In the genomic region with DNA sequence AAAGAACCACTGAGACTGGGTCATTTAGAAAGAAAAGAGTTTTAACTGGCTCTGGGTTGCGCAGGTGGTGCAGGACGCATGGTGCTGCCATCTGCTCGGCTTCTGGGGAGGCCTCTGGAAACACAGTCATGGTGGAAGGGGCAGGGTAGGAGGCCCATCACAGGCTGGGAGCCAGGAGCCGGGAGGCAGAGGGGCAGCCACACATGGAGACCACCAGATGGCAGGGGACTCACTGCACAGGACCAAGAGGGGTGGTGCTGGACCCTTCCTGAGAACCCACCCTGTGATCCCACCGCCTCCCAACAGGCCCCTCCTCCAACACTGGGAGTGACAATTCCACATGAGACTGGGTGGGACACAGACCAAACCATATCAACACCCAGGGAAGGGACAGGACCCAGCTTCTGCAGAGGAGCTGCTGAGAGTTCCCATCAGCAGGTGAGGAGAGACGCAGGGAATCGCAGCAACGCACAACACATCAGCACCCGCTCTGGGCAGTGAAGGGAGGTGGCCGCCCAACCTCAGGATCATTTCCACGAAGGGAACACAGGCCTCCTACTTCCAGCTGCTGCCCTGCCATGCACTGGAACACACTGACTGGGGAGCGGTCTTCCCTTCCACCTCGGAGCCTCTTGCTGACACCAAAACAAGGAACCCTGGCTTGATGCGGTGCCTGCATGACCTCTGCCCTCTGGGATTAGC, we compare ENCODE assay signal across 17 cellular contexts.
DNase-seq lines count a peak whose midpoint lies in the region; ATAC-seq, FAIRE-seq and TF ChIP-seq lines count a peak whose summit lies in the region.
"Had no signal": no experiment of that assay in that cellular context is flagged by ENCODE, and none has a peak within 500 bp of the region (broad histone marks: within the 10 kb centered on the region; RNA-seq: fewer than 3 reads in every experiment).

No MANE protein-coding gene starts in this region.

- peaks cover 0 to 34% of the 10 kb centered on the region in 2 experiments; a peak in 2 of 4 replicates for H3K4me1 ChIP-seq in SK-N-SH (ENCODE audit: control insufficient read depth in 1 of 2, insufficient read depth in 2 of 2, low read depth in 1 of 2, low read length in 1 of 2)
- no peaks in the 10 kb centered on the region for H3K4me1 ChIP-seq in mesendoderm (ENCODE audit: control insufficient read depth, low read depth, low read length)
- H3K4me1 ChIP-seq in transverse colon = peaks cover 0 to 4% (median 0%) of the 10 kb centered on the region in 4 donors

- H3K4me3 ChIP-seq in SK-N-SH (ENCODE audit: low read depth in 2 of 2, low read length in 1 of 2) = no peak overlapping the region
- no peak overlapping the region for H3K4me3 ChIP-seq in bronchial epithelial cell (ENCODE audit: low read depth, low read length)
- H3K4me3 ChIP-seq in mesendoderm (ENCODE audit: low read length) = no peak overlapping the region
- H3K4me3 ChIP-seq in transverse colon = no peak overlapping the region
- H3K4me3 ChIP-seq: BLaER1 treated with 17β-estradiol and CSF1 and Interleukin-3, amounts not matched to agents 10 nM and 100 nM had no signal

- CTCF ChIA-PET in SK-N-SH (lab: Yijun Ruan, JAX) = interaction anchor here (0.9 to 4.2 kb wide), 11 partner anchors 34 to 828 kb away, joined by 3 to 58 read pairs (median 8); no protein-coding TSS in a partner anchor

- peak; percentile 60 for FAIRE-seq in bronchial epithelial cell (lab: Jason Lieb, UNC)
- FAIRE-seq: GM19239, HepG2, HTR-8/SVneo had no signal

- WGBS in SK-N-SH (ENCODE audit: low lambda C conversion rate) = 85% methylated on average over 13 of the region's 14 CpGs
- no CpG with 5 or more reads among the region's 14 CpGs for WGBS in mesendoderm (ENCODE audit: extremely low coverage, insufficient coverage, low lambda C conversion rate)
- 82 to 91% methylated on average over 2 to 14 of the region's 14 CpGs for WGBS in transverse colon (ENCODE audit: low coverage in 1 of 2), 2 donors

- no peak overlapping the region for H4K8ac ChIP-seq in mesendoderm (ENCODE audit: low read depth, low read length)

- no peak overlapping the region for H2BK5ac ChIP-seq in mesendoderm (ENCODE audit: low read length)

- peak overlapping the region; percentile 5 for H3K56ac ChIP-seq in mesendoderm (ENCODE audit: low read length)

- no peaks in the 10 kb centered on the region for H3K9me3 Mint-ChIP-seq in stimulated activated memory B cell treated with anti-CD40 and anti-IgM and Interleukin-4, amounts not matched to agents 10 μg/mL and 1 μg/mL and 100 μg/mL, for 72 hours

- H3F3A ChIP-seq in SK-N-SH (replicated peaks; ENCODE audit: insufficient read depth) = no peaks in the 10 kb centered on the region

- in situ Hi-C loops in transverse colon (cut with MboI; ENCODE audit: low pct_ligation_motif_present in 1 of 4, low pct_unique_long_range_greater_than_20kb in 1 of 4, low sequenced_read_pairs in 3 of 4) = loop anchor here in 3 of 4 donors (10.0 to 25.0 kb wide), 3 partner anchors 689 to 832 kb away; no protein-coding TSS in a partner anchor

- H2AK5ac ChIP-seq in mesendoderm (ENCODE audit: low read length) = no peak overlapping the region

- intact Hi-C loops in transverse colon (cut with DNase I; ENCODE audit: low total_unique reads) = no loop called here

- DNase-seq in SK-N-SH (no peak), bronchial epithelial cell (ENCODE audit: low read depth) (no peak), mesendoderm (no peak), NCI-H2107 treated with DMSO at 0.1 percent for 48 hours (lab: John Stamatoyannopoulos, UW; ENCODE audit: unreplicated experiment) (no peak), transverse colon (no peak)
- DNase-seq in stimulated activated CD4-positive, alpha-beta T cell treated with anti-CD3 and anti-CD28 coated beads, Interleukin-12 subunit alpha, Interleukin-12 subunit beta, amount 100 ng/mL, for 4 hours = no peak
- DNase-seq: AML-193; CD4-positive, CD25-positive, alpha-beta regulatory T cell; DMS53; GF-D8 had no signal

- H2BK120ac ChIP-seq in mesendoderm (ENCODE audit: low read depth, low read length) = no peak overlapping the region

- H3K9me3 ChIP-seq in SK-N-SH = no peaks in the 10 kb centered on the region
- H3K9me3 ChIP-seq in transverse colon = no peaks in the 10 kb centered on the region
- H3K9me3 ChIP-seq: BLaER1 treated with 17β-estradiol and CSF1 and Interleukin-3, amounts not matched to agents 10 nM and 100 nM had no signal

- H3K27me3 Mint-ChIP-seq in stimulated activated memory B cell treated with anti-CD40 and anti-IgM and Interleukin-4, amounts not matched to agents 10 μg/mL and 1 μg/mL and 100 μg/mL, for 72 hours = peaks cover 46% of the 10 kb centered on the region
- H3K27me3 Mint-ChIP-seq: CD4-positive, CD25-positive, alpha-beta regulatory T cell had no signal

- H3K79me1 ChIP-seq in mesendoderm (ENCODE audit: low read length) = no peaks in the 10 kb centered on the region

- H3K4me1 Mint-ChIP-seq in stimulated activated memory B cell treated with anti-CD40 and anti-IgM and Interleukin-4, amounts not matched to agents 10 μg/mL and 1 μg/mL and 100 μg/mL, for 72 hours = no peaks in the 10 kb centered on the region
- H3K4me1 Mint-ChIP-seq: CD4-positive, CD25-positive, alpha-beta regulatory T cell had no signal

- no peak overlapping the region for H2BK15ac ChIP-seq in mesendoderm (replicated peaks; ENCODE audit: low read depth)

- H3K36me3 ChIP-seq in SK-N-SH (replicated peaks in 1 of 2; ENCODE audit: control insufficient read depth in 1 of 2, insufficient read depth in 2 of 2, low read length in 1 of 2) (no peaks in the 10 kb centered on the region), bronchial epithelial cell (ENCODE audit: control insufficient read depth, insufficient read depth, low read length) (no peaks in the 10 kb centered on the region), mesendoderm (ENCODE audit: control insufficient read depth, insufficient read depth, low read length) (no peaks in the 10 kb centered on the region), transverse colon (no peaks in the 10 kb centered on the region)
- H3K36me3 ChIP-seq: BLaER1 treated with 17β-estradiol and CSF1 and Interleukin-3, amounts not matched to agents 10 nM and 100 nM had no signal

- H3K79me2 ChIP-seq in SK-N-SH (ENCODE audit: insufficient read depth) (no peaks in the 10 kb centered on the region), mesendoderm (ENCODE audit: control insufficient read depth, insufficient read depth, low read length) (no peaks in the 10 kb centered on the region)

- no peaks in the 10 kb centered on the region for H3K36me3 Mint-ChIP-seq in stimulated activated memory B cell treated with anti-CD40 and anti-IgM and Interleukin-4, amounts not matched to agents 10 μg/mL and 1 μg/mL and 100 μg/mL, for 72 hours
- H3K36me3 Mint-ChIP-seq: CD4-positive, CD25-positive, alpha-beta regulatory T cell had no signal

- H4K5ac ChIP-seq in mesendoderm (ENCODE audit: low read length) = no peak overlapping the region

- no peaks in the 10 kb centered on the region for H3K9me2 ChIP-seq in SK-N-SH

- TF ChIP-seq CTCF in SK-N-SH (IDR thresholded peaks at IDR 0.05) = no peak
- no peak for TF ChIP-seq CTCF in bronchial epithelial cell (IDR thresholded peaks at IDR 0.05; ENCODE audit: insufficient read depth, low read length, severe bottlenecking)
- no peak for TF ChIP-seq CTCF in transverse colon (IDR thresholded peaks at IDR 0.05)

- POLR2A ChIA-PET in SK-N-SH (lab: Yijun Ruan, JAX) = no interaction called here

- H3K18ac ChIP-seq in mesendoderm (ENCODE audit: low read length) = no peak overlapping the region

- H3K27me3 ChIP-seq in SK-N-SH (ENCODE audit: insufficient read depth) (no peaks in the 10 kb centered on the region), bronchial epithelial cell (ENCODE audit: control insufficient read depth, insufficient read depth, low read length) (no peaks in the 10 kb centered on the region), mesendoderm (ENCODE audit: insufficient read depth, low read length, poor library complexity) (no peaks in the 10 kb centered on the region), transverse colon (no peaks in the 10 kb centered on the region)

- H3K9ac ChIP-seq in SK-N-SH (no peak overlapping the region), mesendoderm (ENCODE audit: low read length) (no peak overlapping the region)

- ATAC-seq in SK-N-SH treated with all-trans-retinoic acid at 6 μM for 48 hours = no peak
- ATAC-seq in stimulated activated memory B cell treated with anti-CD40 and anti-IgM and Interleukin-4, amounts not matched to agents 10 μg/mL and 1 μg/mL and 100 μg/mL, for 72 hours = peak; percentile 21
- ATAC-seq: HepG2 had no signal

- no peak overlapping the region for H3K27ac ChIP-seq in SK-N-SH (ENCODE audit: low read depth in 2 of 2, low read length in 1 of 2)
- H3K27ac ChIP-seq in mesendoderm (ENCODE audit: low read depth, low read length) = no peak overlapping the region
- no peak overlapping the region for H3K27ac ChIP-seq in transverse colon
- H3K27ac ChIP-seq: 22Rv1; BLaER1 treated with 17β-estradiol and CSF1 and Interleukin-3, amounts not matched to agents 10 nM and 100 nM had no signal

- no peak for TF ChIP-seq POLR2A in transverse colon (IDR thresholded peaks at IDR 0.05)

- no peak overlapping the region for H3K4ac ChIP-seq in mesendoderm (ENCODE audit: low read depth, low read length)

- H3K4me2 ChIP-seq in SK-N-SH = no peak overlapping the region
- H3K4me2 ChIP-seq in mesendoderm (ENCODE audit: low read length) = no peak overlapping the region

- no peak for TF ChIP-seq RAD21 in SK-N-SH (IDR thresholded peaks at IDR 0.05; ENCODE audit: low read length)

- no peak overlapping the region for H3K23ac ChIP-seq in mesendoderm (ENCODE audit: low read length)

- H2AFZ ChIP-seq in SK-N-SH (ENCODE audit: low read depth) = peak overlapping the region; percentile 30; the same call in 1 of the 2 replicates

- H3K4me3 Mint-ChIP-seq in stimulated activated memory B cell treated with anti-CD40 and anti-IgM and Interleukin-4, amounts not matched to agents 10 μg/mL and 1 μg/mL and 100 μg/mL, for 72 hours = no peak overlapping the region

- TF ChIP-seq EP300 in SK-N-SH (IDR thresholded peaks at IDR 0.05; ENCODE audit: borderline replicate concordance in 1 of 2, low read depth in 1 of 2, low read length in 1 of 2) (no peak), transverse colon (IDR thresholded peaks at IDR 0.05; ENCODE audit: low read depth) (no peak)

- no peak overlapping the region for H3K27ac Mint-ChIP-seq in stimulated activated memory B cell treated with anti-CD40 and anti-IgM and Interleukin-4, amounts not matched to agents 10 μg/mL and 1 μg/mL and 100 μg/mL, for 72 hours

- no peaks in the 10 kb centered on the region for H4K20me1 ChIP-seq in SK-N-SH (ENCODE audit: insufficient read depth)

TF ChIP-seq in SK-N-SH treated with all-trans-retinoic acid at 6 μM for 48 hours, 23 proteins besides CTCF, POLR2A, EP300 and RAD21 (continues in another document):
- TF ChIP-seq RARB (CRISPR knock-in tag; IDR thresholded peaks at IDR 0.05) = no peak
